Comparison of ENCODE assay signal across 9 cellular contexts in the genomic region with DNA sequence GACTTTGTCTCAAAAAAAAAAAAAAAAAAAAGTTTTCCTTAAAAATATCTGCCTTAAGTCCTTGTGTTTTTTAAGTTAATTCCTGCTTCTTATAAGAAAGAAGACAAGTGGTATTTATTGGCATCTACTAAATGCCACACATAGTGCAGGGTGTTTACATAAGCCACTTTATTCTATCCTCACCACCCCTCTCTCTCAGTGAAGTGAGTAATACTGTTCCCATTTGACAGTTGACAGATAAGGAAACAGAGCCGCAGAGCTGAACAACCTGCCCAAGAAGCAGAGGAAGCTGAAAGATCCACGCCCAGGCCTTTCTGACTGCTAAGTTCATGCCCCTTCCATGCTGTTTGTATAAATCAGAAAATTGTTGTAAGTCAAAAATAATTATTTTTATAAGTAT. TPM values are rescaled to one million over a fixed set of nuclear protein-coding genes. Genes with fewer than 3 reads are reported as not detected.
DNase-seq lines count a peak whose midpoint lies in the region; ATAC-seq and TF ChIP-seq lines count a peak whose summit lies in the region.
"Had no signal": no experiment of that assay in that cellular context is flagged by ENCODE, and none has a peak within 500 bp of the region (broad histone marks: within the 10 kb centered on the region; RNA-seq: fewer than 3 reads in every experiment).

No MANE protein-coding gene starts in this region.

- H3K4me3 ChIP-seq in transverse colon (no peak overlapping the region), smooth muscle cell (no peak overlapping the region)
- H3K4me3 ChIP-seq: stomach had no signal

- H3K9ac ChIP-seq in smooth muscle cell (ENCODE audit: low read depth), result no peak overlapping the region

- intact Hi-C loops in Right ventricle myocardium superior (cut with DNase I) (no loop called here), transverse colon (cut with DNase I; ENCODE audit: low total_unique reads) (no loop called here)

- no peaks in the 10 kb centered on the region for H3F3A ChIP-seq in smooth muscle cell (ENCODE audit: low read depth)

- CTCF ChIA-PET in activated CD4-positive, alpha-beta T cell treated with anti-CD3 and anti-CD28 coated beads, Interleukin-2, amount 10 ng/mL, durations not matched to agents 7 days and 5 days (lab: Charles Lee), result interaction anchor here (0.6 to 1.4 kb wide), 5 partner anchors 11 to 90 kb away, joined by 3 to 6 read pairs (median 5); no protein-coding TSS in a partner anchor

- peak overlapping the region; percentile 29 to 62 (median 56) for H3K27ac ChIP-seq in transverse colon
- no peak overlapping the region for H3K27ac ChIP-seq in foreskin keratinocyte
- H3K27ac ChIP-seq in smooth muscle cell (ENCODE audit: low read depth), result no peak overlapping the region

- peaks cover 37% of the 10 kb centered on the region for H3K4me1 Mint-ChIP-seq in activated CD4-positive, alpha-beta T cell treated with anti-CD3 and anti-CD28 coated beads, Interleukin-2, amount 10 ng/mL, durations not matched to agents 7 days and 5 days

- POLR2A ChIA-PET in activated CD4-positive, alpha-beta T cell treated with anti-CD3 and anti-CD28 coated beads, Interleukin-2, amount 10 ng/mL, durations not matched to agents 7 days and 5 days (lab: Charles Lee), result interaction anchor here (0.5 kb wide), 1 partner anchor 94 kb away, joined by 3 read pairs; no protein-coding TSS in a partner anchor

- H3K36me3 Mint-ChIP-seq in activated CD4-positive, alpha-beta T cell treated with anti-CD3 and anti-CD28 coated beads, Interleukin-2, amount 10 ng/mL, durations not matched to agents 7 days and 5 days (ENCODE audit: low read depth), result no peaks in the 10 kb centered on the region

- H3K27me3 ChIP-seq in transverse colon, result no peaks in the 10 kb centered on the region
- H3K27me3 ChIP-seq in foreskin keratinocyte, result no peaks in the 10 kb centered on the region
- H3K27me3 ChIP-seq in smooth muscle cell (ENCODE audit: low read depth), result no peaks in the 10 kb centered on the region
- H3K27me3 ChIP-seq: stomach had no signal

- H3K9me3 ChIP-seq in transverse colon (no peaks in the 10 kb centered on the region), smooth muscle cell (replicated peaks; ENCODE audit: low read depth) (no peaks in the 10 kb centered on the region)
- H3K9me3 ChIP-seq: stomach had no signal

- H3K27ac Mint-ChIP-seq in activated CD4-positive, alpha-beta T cell treated with anti-CD3 and anti-CD28 coated beads, Interleukin-2, amount 10 ng/mL, durations not matched to agents 7 days and 5 days, result peak overlapping the region; percentile 38

- H3K4me1 ChIP-seq in transverse colon (peaks cover 14 to 34% (median 23%) of the 10 kb centered on the region in 4 donors), foreskin keratinocyte (no peaks in the 10 kb centered on the region), smooth muscle cell (ENCODE audit: low read depth) (no peaks in the 10 kb centered on the region)

- TF ChIP-seq CTCF in transverse colon (IDR thresholded peaks at IDR 0.05) (no peak), foreskin keratinocyte (conservative IDR thresholded peaks at IDR 0.05) (no peak), smooth muscle cell (IDR thresholded peaks at IDR 0.05; ENCODE audit: borderline replicate concordance, insufficient read depth, poor library complexity, severe bottlenecking) (no peak)

- no peak for TF ChIP-seq EP300 in transverse colon (IDR thresholded peaks at IDR 0.05; ENCODE audit: low read depth)

- H3K27me3 Mint-ChIP-seq in activated CD4-positive, alpha-beta T cell treated with anti-CD3 and anti-CD28 coated beads, Interleukin-2, amount 10 ng/mL, durations not matched to agents 7 days and 5 days, result no peaks in the 10 kb centered on the region

- no peak overlapping the region for H2AFZ ChIP-seq in smooth muscle cell (ENCODE audit: low read depth)

- in situ Hi-C loops in transverse colon (cut with MboI; ENCODE audit: low pct_ligation_motif_present in 1 of 4, low pct_unique_long_range_greater_than_20kb in 1 of 4, low sequenced_read_pairs in 3 of 4), result no loop called here

- H3K4me3 Mint-ChIP-seq in activated CD4-positive, alpha-beta T cell treated with anti-CD3 and anti-CD28 coated beads, Interleukin-2, amount 10 ng/mL, durations not matched to agents 7 days and 5 days, result no peak overlapping the region

- 17% methylated on average over 2 of the region's 2 CpGs; no CpG with 5 or more reads in 1 of the 2 donors for WGBS in transverse colon (ENCODE audit: low coverage in 1 of 2), 2 donors
- 32% methylated on average over 2 of the region's 2 CpGs for WGBS in smooth muscle cell (ENCODE audit: low lambda C conversion rate)

- no peak for TF ChIP-seq POLR2A in transverse colon (IDR thresholded peaks at IDR 0.05)

- H4K20me1 ChIP-seq in smooth muscle cell (ENCODE audit: low read depth), result no peaks in the 10 kb centered on the region

- peak; percentile 79 for ATAC-seq in Right ventricle myocardium superior (ENCODE audit: poor library complexity)
- ATAC-seq in foreskin keratinocyte, result no peak
- no peak for ATAC-seq in HG03108 (IDR thresholded peaks at IDR 0.05; ENCODE audit: unreplicated experiment)

- H3K36me3 ChIP-seq in transverse colon (no peaks in the 10 kb centered on the region), smooth muscle cell (ENCODE audit: low read depth) (no peaks in the 10 kb centered on the region)

- peaks cover 4% of the 10 kb centered on the region for H3K9me3 Mint-ChIP-seq in activated CD4-positive, alpha-beta T cell treated with anti-CD3 and anti-CD28 coated beads, Interleukin-2, amount 10 ng/mL, durations not matched to agents 7 days and 5 days

- DNase-seq in activated CD4-positive, alpha-beta T cell treated with anti-CD3 and anti-CD28 coated beads, Interleukin-2, amount 10 ng/mL, durations not matched to agents 7 days and 5 days, result peak; percentile 31
- DNase-seq in activated CD4-positive, alpha-beta T cell treated with anti-CD3 and anti-CD28 coated beads, Interleukin-2, amount 50 U/mL, for 4 hours, result no peak
- DNase-seq in UCSD-AML1 (lab: John Stamatoyannopoulos, UW; ENCODE audit: unreplicated experiment) (peak; percentile 26), Right ventricle myocardium superior (no peak), transverse colon (peak; percentile 54), foreskin keratinocyte (no peak), smooth muscle cell (lab: John Stamatoyannopoulos, UW; ENCODE audit: unreplicated experiment) (no peak)
- DNase-seq: stomach had no signal

- no peak overlapping the region for H3K4me2 ChIP-seq in smooth muscle cell

- H3K79me2 ChIP-seq in smooth muscle cell (ENCODE audit: low read depth), result no peaks in the 10 kb centered on the region

RNA-seq across cellular contexts. Expression of gene ABLIM1, which starts 54.1 kb away (rescaled TPM):
- total RNA-seq in activated CD4-positive, alpha-beta T cell treated with anti-CD3 and anti-CD28 coated beads, Interleukin-2, amount 10 ng/mL, durations not matched to agents 7 days and 5 days, result 100 to 1,000 TPM; 141 to 161 TPM
- total RNA-seq in Right ventricle myocardium superior, result 772 TPM
- 100 to 1,000 TPM in 2 of 4 donors, 10 to 100 TPM in 2; 56.9 to 108 (median 96.1) TPM for total RNA-seq in transverse colon
- 18.7 and 21.1 TPM in 2 replicates for total RNA-seq in foreskin keratinocyte
- 3.8 and 4.8 TPM in 2 replicates for polyA plus RNA-seq in foreskin keratinocyte
- 8.9 and 17.6 TPM in 2 replicates for total RNA-seq in smooth muscle cell
- 1.6 and 3.4 TPM in 2 replicates for polyA plus RNA-seq in smooth muscle cell

Comparison
In these comparisons a context has a peak if more than half of its experiments do, and no peak if none do; other contexts are left out.
1. DNase-seq: peak in activated CD4-positive, alpha-beta T cell treated with anti-CD3 and anti-CD28 coated beads, Interleukin-2, amount 10 ng/mL, durations not matched to agents 7 days and 5 days (single experiment), UCSD-AML1 (single experiment) and transverse colon (single experiment); none in activated CD4-positive, alpha-beta T cell treated with anti-CD3 and anti-CD28 coated beads, Interleukin-2, amount 50 U/mL, for 4 hours (0 of 2), Right ventricle myocardium superior (single experiment), foreskin keratinocyte (0 of 2) and smooth muscle cell (single experiment).
2. H3K27ac ChIP-seq: peak in transverse colon (4 of 4); none in foreskin keratinocyte (single experiment) and smooth muscle cell (single experiment).